In the genomic region with DNA sequence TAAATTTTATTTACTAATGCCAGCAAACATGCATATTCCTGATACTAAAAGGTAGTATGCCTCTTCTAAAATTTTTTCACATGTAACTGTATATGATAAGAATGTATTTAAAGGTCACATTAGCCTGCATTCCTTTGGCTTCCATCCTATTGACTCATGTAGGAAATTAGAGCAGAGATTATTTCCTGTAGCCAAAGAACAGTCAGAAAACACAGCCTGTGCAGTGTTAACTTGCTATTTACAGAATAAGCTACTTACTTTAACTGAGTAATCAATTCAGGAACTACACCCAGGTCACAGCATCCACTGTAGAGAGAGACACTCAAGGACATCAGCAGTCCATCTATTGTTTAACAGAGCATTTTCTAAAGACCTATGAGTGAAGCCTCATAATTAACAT, we compare ENCODE assay signal across 19 cellular contexts.
DNase-seq lines count a peak whose midpoint lies in the region; ATAC-seq, FAIRE-seq and TF ChIP-seq lines count a peak whose summit lies in the region.
"Had no signal": no experiment of that assay in that cellular context is flagged by ENCODE, and none has a peak within 500 bp of the region (broad histone marks: within the 10 kb centered on the region; RNA-seq: fewer than 3 reads in every experiment).

No MANE protein-coding gene starts in this region.

- BruUV-seq in HCT116 (replicated peaks; lab: Mats Ljungman, UMichigan): no TSS peak

- peaks cover 14% of the 10 kb centered on the region for H3K9me3 Mint-ChIP-seq in astrocyte (ENCODE audit: unreplicated experiment)

- no peaks in the 10 kb centered on the region; a peak in 1 of 4 replicates for H3K4me1 ChIP-seq in HCT116 (ENCODE audit: control insufficient read depth in 1 of 2, insufficient read depth in 2 of 2, low read length in 2 of 2)
- H3K4me1 ChIP-seq in astrocyte (ENCODE audit: insufficient read depth, low read length): peaks cover 6% of the 10 kb centered on the region
- H3K4me1 ChIP-seq in ascending aorta: no peaks in the 10 kb centered on the region

- H3K9me2 ChIP-seq in HCT116 (ENCODE audit: insufficient read depth): no peaks in the 10 kb centered on the region

- TF ChIP-seq RAD21 in HCT116 (IDR thresholded peaks at IDR 0.05; ENCODE audit: low read depth): no peak

- in situ Hi-C loops in ACHN (cut with HindIII; ENCODE audit: low pct_ligation_motif_present, low pct_unique_long_range_greater_than_20kb, low sequenced_read_pairs): no loop called here

- no peaks in the 10 kb centered on the region for H3K79me2 ChIP-seq in HCT116 (ENCODE audit: insufficient read depth, low read length)
- no peaks in the 10 kb centered on the region for H3K79me2 ChIP-seq in astrocyte (ENCODE audit: insufficient read depth, low read length)

- H3K27ac Mint-ChIP-seq in astrocyte (ENCODE audit: unreplicated experiment): no peak overlapping the region
- H3K27ac Mint-ChIP-seq: activated CD4-positive, alpha-beta memory T cell treated with anti-CD3 and anti-CD28 coated beads for 36 hours; progenitor cell of endocrine pancreas; stimulated activated effector memory CD8-positive, alpha-beta T cell treated with anti-CD3 and anti-CD28 coated beads, Interleukin-12 subunit alpha, Interleukin-12 subunit beta, amount 100 ng/mL, for 72 hours had no signal

- FAIRE-seq in astrocyte (lab: Jason Lieb, UNC): no peak
- FAIRE-seq: GM18507 had no signal

- CTCF ChIA-PET in HCT116 (lab: Charles Lee): no interaction called here

- POLR2A ChIA-PET in HCT116 (lab: Charles Lee): no interaction called here

- no peak overlapping the region for H2AFZ ChIP-seq in HCT116 (ENCODE audit: low read depth, low read length, poor library complexity, severe bottlenecking)
- peak overlapping the region; percentile 42 for H2AFZ ChIP-seq in astrocyte (ENCODE audit: low read depth, low read length)

- H3K9ac ChIP-seq in HCT116 (ENCODE audit: low read length): no peak overlapping the region
- H3K9ac ChIP-seq in astrocyte (ENCODE audit: low read length): no peak overlapping the region
- H3K9ac ChIP-seq: BLaER1 treated with 17β-estradiol and CSF1 and Interleukin-3, amounts not matched to agents 10 nM and 100 nM had no signal

- H3K27me3 ChIP-seq in HCT116 (ENCODE audit: insufficient read depth, low read length) (no peaks in the 10 kb centered on the region), astrocyte (ENCODE audit: insufficient read depth, low read length) (no peaks in the 10 kb centered on the region), ascending aorta (no peaks in the 10 kb centered on the region)
- H3K27me3 ChIP-seq: BLaER1 treated with 17β-estradiol and CSF1 and Interleukin-3, amounts not matched to agents 10 nM and 100 nM had no signal

- no peak for TF ChIP-seq CTCF in HCT116 (IDR thresholded peaks at IDR 0.05 in 2 of 3, conservative IDR thresholded peaks at IDR 0.05 in 1 of 3; ENCODE audit: borderline replicate concordance in 1 of 3, insufficient read depth in 1 of 3, low read depth in 2 of 3, low read length in 2 of 3)
- TF ChIP-seq CTCF in astrocyte (IDR thresholded peaks at IDR 0.05; ENCODE audit: insufficient read depth, low read depth, low read length): no peak
- no peak for TF ChIP-seq CTCF in ascending aorta (IDR thresholded peaks at IDR 0.05)

- no peak overlapping the region for H3K4me3 Mint-ChIP-seq in astrocyte (ENCODE audit: unreplicated experiment)
- H3K4me3 Mint-ChIP-seq: activated CD4-positive, alpha-beta memory T cell treated with anti-CD3 and anti-CD28 coated beads for 36 hours; stimulated activated effector memory CD8-positive, alpha-beta T cell treated with anti-CD3 and anti-CD28 coated beads, Interleukin-12 subunit alpha, Interleukin-12 subunit beta, amount 100 ng/mL, for 72 hours had no signal

- H3K4me2 ChIP-seq in HCT116 (ENCODE audit: low read length): peak overlapping the region; percentile 24; the same call in 1 of the 2 replicates
- H3K4me2 ChIP-seq in astrocyte (ENCODE audit: low read length): peak overlapping the region; percentile 50
- H3K4me2 ChIP-seq: BLaER1 treated with 17β-estradiol and CSF1 and Interleukin-3, amounts not matched to agents 10 nM and 100 nM had no signal

- H3K36me3 ChIP-seq in HCT116 (ENCODE audit: control insufficient read depth in 1 of 2, insufficient read depth in 2 of 2, low read length in 2 of 2) (no peaks in the 10 kb centered on the region), astrocyte (ENCODE audit: insufficient read depth, low read length) (no peaks in the 10 kb centered on the region), ascending aorta (no peaks in the 10 kb centered on the region)
- H3K36me3 ChIP-seq: BLaER1 treated with 17β-estradiol and CSF1 and Interleukin-3, amounts not matched to agents 10 nM and 100 nM had no signal

- no peak for ATAC-seq in HCT116
- no peak for ATAC-seq in HG03342 (IDR thresholded peaks at IDR 0.05; ENCODE audit: unreplicated experiment)
- ATAC-seq in HG03378 (IDR thresholded peaks at IDR 0.05; ENCODE audit: unreplicated experiment): no peak
- ATAC-seq: stimulated activated effector memory CD8-positive, alpha-beta T cell treated with anti-CD3 and anti-CD28 coated beads, Interleukin-12 subunit alpha, Interleukin-12 subunit beta, amount 100 ng/mL, for 72 hours had no signal

- RAD21 ChIA-PET in HCT116 (lab: Charles Lee; ENCODE audit: low non-redundant PET in 1 of 2, low total read pairs in 2 of 2, uncharacterized antibody in 2 of 2, unreplicated experiment in 2 of 2): no interaction called here

- peaks cover 0 to 5% of the 10 kb centered on the region in 2 experiments; a peak in 1 of 4 replicates for H3K9me3 ChIP-seq in HCT116 (ENCODE audit: control insufficient read depth in 1 of 2, insufficient read depth in 1 of 2, low read depth in 1 of 2, low read length in 2 of 2)
- H3K9me3 ChIP-seq in astrocyte (ENCODE audit: insufficient read depth, low read depth, low read length): no peaks in the 10 kb centered on the region
- no peaks in the 10 kb centered on the region for H3K9me3 ChIP-seq in ascending aorta

- no peak for TF ChIP-seq POLR2A in HCT116 (IDR thresholded peaks at IDR 0.05; ENCODE audit: borderline replicate concordance, extremely low read depth, insufficient read depth, insufficient read length)

- DNase-seq in ACHN (peak; percentile 14), HCT116 (ENCODE audit: low read depth, low spot score) (no peak), astrocyte (ENCODE audit: low read depth) (peak; percentile 57), foreskin melanocyte (peak; percentile 27), ascending aorta (ENCODE audit: low spot score in 2 of 2) (no peak), HuH-7.5 (ENCODE audit: low spot score) (no peak)
- DNase-seq: activated CD4-positive, alpha-beta memory T cell treated with anti-CD3 and anti-CD28 coated beads for 36 hours; activated gamma-delta T cell; H7; NCI-H1436; SHP77 treated with DMSO at 0.1 percent for 48 hours; stimulated activated CD4-positive, alpha-beta T cell treated with anti-CD3 and anti-CD28 coated beads, Interleukin-2, amount 100 ng/mL, for 48 hours had no signal

- H3K36me3 Mint-ChIP-seq in astrocyte (ENCODE audit: low read depth, unreplicated experiment): no peaks in the 10 kb centered on the region
- H3K36me3 Mint-ChIP-seq: activated CD4-positive, alpha-beta memory T cell treated with anti-CD3 and anti-CD28 coated beads for 36 hours; stimulated activated effector memory CD8-positive, alpha-beta T cell treated with anti-CD3 and anti-CD28 coated beads, Interleukin-12 subunit alpha, Interleukin-12 subunit beta, amount 100 ng/mL, for 72 hours had no signal

- H3K27ac ChIP-seq in HCT116 (ENCODE audit: low read depth, low read length): no peak overlapping the region
- no peak overlapping the region for H3K27ac ChIP-seq in astrocyte (ENCODE audit: low read depth, low read length)
- no peak overlapping the region for H3K27ac ChIP-seq in ascending aorta
- H3K27ac ChIP-seq: BLaER1 treated with 17β-estradiol and CSF1 and Interleukin-3, amounts not matched to agents 10 nM and 100 nM; epithelial cell of prostate had no signal

- no peaks in the 10 kb centered on the region for H3K27me3 Mint-ChIP-seq in astrocyte (ENCODE audit: low read depth, unreplicated experiment)
- H3K27me3 Mint-ChIP-seq: activated CD4-positive, alpha-beta memory T cell treated with anti-CD3 and anti-CD28 coated beads for 36 hours; progenitor cell of endocrine pancreas had no signal

- no peak overlapping the region for H3K4me3 ChIP-seq in HCT116 (replicated peaks in 1 of 2; ENCODE audit: low read depth in 1 of 2, low read length in 2 of 2)
- H3K4me3 ChIP-seq in astrocyte (ENCODE audit: insufficient read depth, low read depth, low read length): no peak overlapping the region
- H3K4me3 ChIP-seq in ascending aorta: no peak overlapping the region
- H3K4me3 ChIP-seq: BLaER1 treated with 17β-estradiol and CSF1 and Interleukin-3, amounts not matched to agents 10 nM and 100 nM had no signal

- H4K20me1 ChIP-seq in HCT116 (ENCODE audit: insufficient read depth) (no peaks in the 10 kb centered on the region), astrocyte (ENCODE audit: insufficient read depth, low read length) (no peaks in the 10 kb centered on the region)
- H4K20me1 ChIP-seq: BLaER1 treated with 17β-estradiol and CSF1 and Interleukin-3, amounts not matched to agents 10 nM and 100 nM had no signal

- intact Hi-C loops in HCT116 (cut with micrococcal nuclease): no loop called here
- intact Hi-C loops in ascending aorta (cut with DNase I): no loop called here

- peaks cover 9% of the 10 kb centered on the region for H3K4me1 Mint-ChIP-seq in astrocyte (ENCODE audit: low read depth, unreplicated experiment)
- H3K4me1 Mint-ChIP-seq: stimulated activated effector memory CD8-positive, alpha-beta T cell treated with anti-CD3 and anti-CD28 coated beads, Interleukin-12 subunit alpha, Interleukin-12 subunit beta, amount 100 ng/mL, for 72 hours had no signal

TF ChIP-seq in HCT116, 20 proteins besides CTCF, POLR2A, EP300 and RAD21 (continues in another document):
- TF ChIP-seq EGR1 (IDR thresholded peaks at IDR 0.05; ENCODE audit: low read depth) (no peak), JUND (IDR thresholded peaks at IDR 0.05) (no peak), CBX3 (IDR thresholded peaks at IDR 0.05; ENCODE audit: low read depth) (no peak), ELF1 (IDR thresholded peaks at IDR 0.05; ENCODE audit: borderline replicate concordance, low read depth) (no peak), MAX (IDR thresholded peaks at IDR 0.05) (no peak), EZH2 (IDR thresholded peaks at IDR 0.05) (no peak), TCF7L2 (IDR thresholded peaks at IDR 0.05; ENCODE audit: borderline replicate concordance, extremely low read depth, insufficient read depth, insufficient read length) (no peak)
- TF ChIP-seq, protein P1, sequence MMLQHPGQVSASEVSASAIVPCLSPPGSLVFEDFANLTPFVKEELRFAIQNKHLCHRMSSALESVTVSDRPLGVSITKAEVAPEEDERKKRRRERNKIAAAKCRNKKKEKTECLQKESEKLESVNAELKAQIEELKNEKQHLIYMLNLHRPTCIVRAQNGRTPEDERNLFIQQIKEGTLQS (IDR thresholded peaks at IDR 0.05): no peak

Comparison
In these comparisons a context has a peak if more than half of its experiments do, and no peak if none do; other contexts are left out.
1. DNase-seq: peak in ACHN (single experiment), astrocyte (single experiment) and foreskin melanocyte (single experiment); none in HCT116 (single experiment), ascending aorta (0 of 2) and HuH-7.5 (single experiment).